Comparison of ENCODE assay signal across 18 cellular contexts in genomic region chr9:83384214-83384613, GRCh38.
DNase-seq lines count a peak whose midpoint lies in the region; ATAC-seq and TF ChIP-seq lines count a peak whose summit lies in the region.
"Had no signal": no experiment of that assay in that cellular context is flagged by ENCODE, and none has a peak within 500 bp of the region (broad histone marks: within the 10 kb centered on the region; RNA-seq: fewer than 3 reads in every experiment).

No MANE protein-coding gene starts in this region.

- peaks cover 16% of the 10 kb centered on the region for H3K4me1 ChIP-seq in SJCRH30
- H3K4me1 ChIP-seq in transverse colon = no peaks in the 10 kb centered on the region
- H3K4me1 ChIP-seq: Peyer's patch had no signal

- POLR2A ChIA-PET in HEK293T (lab: Yijun Ruan, JAX) = no interaction called here

- 48 to 71% methylated on average over 1 to 3 of the region's 3 CpGs for WGBS in transverse colon (ENCODE audit: low coverage in 1 of 2), 2 donors

- H3K27ac ChIP-seq in SJCRH30 (peak overlapping the region; percentile 57), transverse colon (no peak overlapping the region)
- H3K27ac ChIP-seq: Peyer's patch had no signal

- intact Hi-C loops in transverse colon (cut with DNase I; ENCODE audit: low total_unique reads) = no loop called here

- H3K9me3 ChIP-seq in SJCRH30 (replicated peaks) (peaks cover 8% of the 10 kb centered on the region; the same call in 1 of the 2 replicates), transverse colon (no peaks in the 10 kb centered on the region)
- H3K9me3 ChIP-seq: Peyer's patch had no signal

- no peaks in the 10 kb centered on the region for H3K27me3 ChIP-seq in SJCRH30
- H3K27me3 ChIP-seq in transverse colon = no peaks in the 10 kb centered on the region
- H3K27me3 ChIP-seq: Peyer's patch had no signal

- ATAC-seq in GM21576 (IDR thresholded peaks at IDR 0.05; ENCODE audit: unreplicated experiment) = no peak
- ATAC-seq: activated CD8-positive, alpha-beta T cell treated with anti-CD3 and anti-CD28 coated beads for 36 hours; stimulated activated naive CD8-positive, alpha-beta T cell treated with anti-CD3 and anti-CD28 coated beads, Interleukin-15, amount 100 ng/mL, for 72 hours had no signal

- in situ Hi-C loops in transverse colon (cut with MboI; ENCODE audit: low pct_ligation_motif_present in 1 of 4, low pct_unique_long_range_greater_than_20kb in 1 of 4, low sequenced_read_pairs in 3 of 4) = no loop called here

- no peaks in the 10 kb centered on the region for H3K36me3 ChIP-seq in SJCRH30
- H3K36me3 ChIP-seq in transverse colon = no peaks in the 10 kb centered on the region
- H3K36me3 ChIP-seq: Peyer's patch had no signal

- no peak overlapping the region for H3K4me3 ChIP-seq in SJCRH30
- H3K4me3 ChIP-seq in transverse colon = no peak overlapping the region
- H3K4me3 ChIP-seq: Peyer's patch had no signal

- no peak for TF ChIP-seq CTCF in transverse colon (IDR thresholded peaks at IDR 0.05)

- DNase-seq in COLO668 (lab: John Stamatoyannopoulos, UW; ENCODE audit: unreplicated experiment) (peak; percentile 40), NCI-H1436 treated with DMSO at 0.1 percent for 48 hours (lab: John Stamatoyannopoulos, UW) (peak; percentile 89), NCI-H2227 treated with DMSO at 0.1 percent for 48 hours (lab: John Stamatoyannopoulos, UW) (peak; percentile 1), SJCRH30 (peak; percentile 89 to 95), transverse colon (no peak), T-helper 9 cell (no peak), HEK293T (ENCODE audit: extremely low spot score) (no peak)
- DNase-seq: activated CD8-positive, alpha-beta T cell treated with anti-CD3 and anti-CD28 coated beads for 36 hours; activated naive CD8-positive, alpha-beta T cell treated with anti-CD3 and anti-CD28 coated beads, Interleukin-2, amount 10 ng/mL, durations not matched to agents 7 days and 5 days; CD4-positive, CD25-positive, alpha-beta regulatory T cell; effector memory CD4-positive, alpha-beta T cell; H9; hippocampal formation; kidney; NCI-H226; Peyer's patch; stimulated activated naive CD8-positive, alpha-beta T cell treated with anti-CD3 and anti-CD28 coated beads, Interleukin-15, amount 100 ng/mL, for 72 hours had no signal

- no peak for TF ChIP-seq EP300 in transverse colon (IDR thresholded peaks at IDR 0.05; ENCODE audit: low read depth)

- TF ChIP-seq POLR2A in transverse colon (IDR thresholded peaks at IDR 0.05) = no peak

- CTCF ChIA-PET in HEK293T (lab: Yijun Ruan, JAX) = no interaction called here

TF ChIP-seq in HEK293T, 16 proteins besides CTCF, POLR2A, EP300 and RAD21:
- TF ChIP-seq TARDBP (IDR thresholded peaks at IDR 0.05) (no peak), SUZ12 (IDR thresholded peaks at IDR 0.05) (no peak), BHLHE40 (IDR thresholded peaks at IDR 0.05; ENCODE audit: borderline replicate concordance) (no peak)

Comparison
In these comparisons a context has a peak if more than half of its experiments do, and no peak if none do; other contexts are left out.
1. DNase-seq: peak in COLO668 (single experiment), NCI-H1436 treated with DMSO at 0.1 percent for 48 hours (single experiment), NCI-H2227 treated with DMSO at 0.1 percent for 48 hours (single experiment) and SJCRH30 (2 of 2); none in transverse colon (single experiment), T-helper 9 cell (single experiment) and HEK293T (single experiment).